Comparison of ENCODE assay signal across 22 cellular contexts in genomic region chr11:133541331-133542095, GRCh38. TPM values are rescaled to one million over a fixed set of nuclear protein-coding genes. Genes with fewer than 3 reads are reported as not detected.
DNase-seq lines count a peak whose midpoint lies in the region; ATAC-seq and TF ChIP-seq lines count a peak whose summit lies in the region.
"Had no signal": no experiment of that assay in that cellular context is flagged by ENCODE, and none has a peak within 500 bp of the region (broad histone marks: within the 10 kb centered on the region; RNA-seq: fewer than 3 reads in every experiment).

No MANE protein-coding gene starts in this region.

- H3K4me3 ChIP-seq in HUES64 (ENCODE audit: low read length) (no peak overlapping the region), smooth muscle cell (no peak overlapping the region), uterus (no peak overlapping the region)
- H3K4me3 ChIP-seq: adrenal gland, breast epithelium, coronary artery had no signal

- no peaks in the 10 kb centered on the region for H3K9me3 ChIP-seq in HUES64 (ENCODE audit: insufficient read depth, low read depth, low read length)
- H3K9me3 ChIP-seq in smooth muscle cell (replicated peaks; ENCODE audit: low read depth) = no peaks in the 10 kb centered on the region
- no peaks in the 10 kb centered on the region for H3K9me3 ChIP-seq in uterus
- H3K9me3 ChIP-seq: adrenal gland, breast epithelium had no signal

- H3K4me1 ChIP-seq in HUES64 (ENCODE audit: insufficient read depth, low read length) (peaks cover 50% of the 10 kb centered on the region), smooth muscle cell (ENCODE audit: low read depth) (peaks cover 15% of the 10 kb centered on the region), uterus (no peaks in the 10 kb centered on the region)
- H3K4me1 ChIP-seq: adrenal gland, breast epithelium had no signal

- no peak for ATAC-seq in HG03196 (IDR thresholded peaks at IDR 0.05; ENCODE audit: unreplicated experiment)
- ATAC-seq: activated CD8-positive, alpha-beta T cell treated with anti-CD3 and anti-CD28 coated beads for 36 hours; PC-3; stimulated activated memory B cell treated with anti-CD40 and anti-IgM and Interleukin-4, amounts not matched to agents 10 μg/mL and 1 μg/mL and 100 μg/mL, for 72 hours had no signal

- H3K27me3 ChIP-seq in HUES64 (ENCODE audit: insufficient read depth, low read length) (no peaks in the 10 kb centered on the region), smooth muscle cell (ENCODE audit: low read depth) (peaks cover 9% of the 10 kb centered on the region), uterus (no peaks in the 10 kb centered on the region)
- H3K27me3 ChIP-seq: adrenal gland, breast epithelium had no signal

- H2AFZ ChIP-seq in smooth muscle cell (ENCODE audit: low read depth) = peak overlapping the region; percentile 4

- no peaks in the 10 kb centered on the region for H3F3A ChIP-seq in smooth muscle cell (ENCODE audit: low read depth)

- H3K27ac ChIP-seq in HUES64 (ENCODE audit: low read depth, low read length) = peak overlapping the region; percentile 87
- H3K27ac ChIP-seq in smooth muscle cell (ENCODE audit: low read depth) = no peak overlapping the region
- H3K27ac ChIP-seq in uterus = no peak overlapping the region
- H3K27ac ChIP-seq: adrenal gland, breast epithelium, coronary artery had no signal

- no peaks in the 10 kb centered on the region for H3K79me2 ChIP-seq in smooth muscle cell (ENCODE audit: low read depth)

- H3K9ac ChIP-seq in HUES64 (ENCODE audit: low read depth, low read length) (peak overlapping the region; percentile 58), smooth muscle cell (ENCODE audit: low read depth) (no peak overlapping the region)

- H3K36me3 ChIP-seq in HUES64 (ENCODE audit: insufficient read depth, low read length) = no peaks in the 10 kb centered on the region
- H3K36me3 ChIP-seq in smooth muscle cell (ENCODE audit: low read depth) = no peaks in the 10 kb centered on the region
- no peaks in the 10 kb centered on the region for H3K36me3 ChIP-seq in uterus
- H3K36me3 ChIP-seq: adrenal gland, breast epithelium had no signal

- intact Hi-C loops in uterus (cut with DNase I; ENCODE audit: low total_unique reads) = no loop called here

- 12% methylated on average over 13 of the region's 14 CpGs for WGBS in HUES64
- 34% methylated on average over 14 of the region's 14 CpGs for WGBS in smooth muscle cell (ENCODE audit: low lambda C conversion rate)

- H4K20me1 ChIP-seq in smooth muscle cell (ENCODE audit: low read depth) = no peaks in the 10 kb centered on the region

- DNase-seq in foreskin melanocyte (peak; percentile 77), medulla oblongata (ENCODE audit: extremely low spot score) (peak; percentile 29), smooth muscle cell (lab: John Stamatoyannopoulos, UW; ENCODE audit: unreplicated experiment) (no peak), uterus (no peak)
- no peak for DNase-seq in stimulated activated CD4-positive, alpha-beta T cell treated with anti-CD3 and anti-CD28 coated beads, Interleukin-4, amount 100 ng/mL, for 4 hours
- DNase-seq: activated CD4-positive, CD25-positive, alpha-beta regulatory T cell treated with anti-CD3 and anti-CD28 coated beads, Interleukin-2, amount 50 U/mL, for 72 hours; activated CD8-positive, alpha-beta T cell treated with anti-CD3 and anti-CD28 coated beads for 36 hours; adrenal gland; CD4-positive, alpha-beta T cell; DMS 273 treated with DMSO at 0.1 percent for 48 hours; NCI-H1694 treated with DMSO at 0.1 percent for 48 hours; NCI-H2227 treated with DMSO at 0.1 percent for 48 hours; NCI-H82; PC-3; SHP77 treated with DMSO at 0.1 percent for 48 hours; stimulated activated CD4-positive, alpha-beta T cell treated with anti-CD3 and anti-CD28 coated beads, Interleukin-2, amount 100 ng/mL, for 24 hours had no signal

- TF ChIP-seq POLR2A in uterus (IDR thresholded peaks at IDR 0.05) = no peak

- no peak for TF ChIP-seq CTCF in smooth muscle cell (IDR thresholded peaks at IDR 0.05; ENCODE audit: borderline replicate concordance, insufficient read depth, poor library complexity, severe bottlenecking)
- TF ChIP-seq CTCF in uterus (IDR thresholded peaks at IDR 0.05) = no peak

- peak overlapping the region; percentile 32 for H3K4me2 ChIP-seq in smooth muscle cell

RNA-seq across cellular contexts. Expression of gene OPCML, which starts 9.2 kb away (rescaled TPM):
- 2.0 TPM for polyA plus RNA-seq in HUES64 (2013, experiment 1 of 2)
- polyA plus RNA-seq in HUES64 (2013, experiment 2 of 2) = 1.5 TPM
- total RNA-seq in smooth muscle cell (0.49 and 0.58 TPM in 2 replicates), uterus (1 to 10 TPM in 3 of 4 donors, under 1 TPM in 1; under 0.01 to 3.9 (median 1.7) TPM)
- polyA plus RNA-seq in smooth muscle cell = 0.42 and 0.77 TPM in 2 replicates
- total RNA-seq: activated CD8-positive, alpha-beta T cell treated with anti-CD3 and anti-CD28 coated beads for 36 hours; breast epithelium; CD4-positive, alpha-beta T cell; HT-29; PC-3 had no signal

Comparison
In these comparisons a context has a peak if more than half of its experiments do, and no peak if none do; other contexts are left out.
1. DNase-seq: peak in foreskin melanocyte (single experiment) and medulla oblongata (single experiment); none in smooth muscle cell (single experiment), stimulated activated CD4-positive, alpha-beta T cell treated with anti-CD3 and anti-CD28 coated beads, Interleukin-4, amount 100 ng/mL, for 4 hours (0 of 2) and uterus (0 of 2).